14 cellular contexts compared by ENCODE assay signal in genomic region chr2:201275991-201276390, GRCh38. TPM values are rescaled to one million over a fixed set of nuclear protein-coding genes. Genes with fewer than 3 reads are reported as not detected.
DNase-seq lines count a peak whose midpoint lies in the region; ATAC-seq and TF ChIP-seq lines count a peak whose summit lies in the region.
"Had no signal": no experiment of that assay in that cellular context is flagged by ENCODE, and none has a peak within 500 bp of the region (broad histone marks: within the 10 kb centered on the region; RNA-seq: fewer than 3 reads in every experiment).

No MANE protein-coding gene starts in this region.

- DNase-seq in DND-41 (no peak), WTC11 (ENCODE audit: low spot score) (peak; percentile 72), iPS-NIHi11 (ENCODE audit: low spot score) (peak; percentile 66), NCI-H774 (lab: John Stamatoyannopoulos, UW) (no peak), left lobe of liver (ENCODE audit: low spot score) (no peak)
- DNase-seq: activated T-cell treated with anti-CD3 and anti-CD28 coated beads, Interleukin-2, amount 50 U/mL, for 1 hour; NCI-H2081; NCI-H510A; SK-N-SH had no signal

- H3K27ac ChIP-seq in 22Rv1 (no peak overlapping the region), DND-41 (ENCODE audit: low read length) (no peak overlapping the region)
- H3K27ac ChIP-seq: HL-60 had no signal

- H3K79me2 ChIP-seq in DND-41 (ENCODE audit: insufficient read depth, low read length) = peaks cover 25% of the 10 kb centered on the region

- H3K4me1 Mint-ChIP-seq in WTC11 = no peaks in the 10 kb centered on the region
- H3K4me1 Mint-ChIP-seq: mesothelial cell of epicardium had no signal

- no peak overlapping the region for H3K27ac Mint-ChIP-seq in WTC11
- H3K27ac Mint-ChIP-seq: mesothelial cell of epicardium had no signal

- H3K9me3 ChIP-seq in DND-41 (ENCODE audit: insufficient read depth, low read length, severe bottlenecking) = no peaks in the 10 kb centered on the region
- H3K9me3 ChIP-seq: SK-N-SH had no signal

- H3K4me1 ChIP-seq in DND-41 (ENCODE audit: insufficient read depth, low read length) = no peaks in the 10 kb centered on the region

- H3K9me3 Mint-ChIP-seq in WTC11 = no peaks in the 10 kb centered on the region
- H3K9me3 Mint-ChIP-seq: mesothelial cell of epicardium had no signal

- TF ChIP-seq CTCF in 22Rv1 (IDR thresholded peaks at IDR 0.05) (0 out of 2 replicates have a peak, but pooled peaks have one; percentile 9), DND-41 (IDR thresholded peaks at IDR 0.05; ENCODE audit: borderline replicate concordance, extremely low read depth, low read length, poor library complexity, severe bottlenecking) (peak; percentile 32), WTC11 (IDR thresholded peaks at IDR 0.05) (peak; percentile 48; the same call in 1 of the 2 replicates)

- H3K9ac ChIP-seq in DND-41 (ENCODE audit: low read depth, low read length) = no peak overlapping the region
- H3K9ac ChIP-seq: SK-N-SH had no signal

- POLR2A ChIA-PET in WTC11 (lab: Charles Lee) = no interaction called here

- no peak overlapping the region for H3K4me3 Mint-ChIP-seq in WTC11
- H3K4me3 Mint-ChIP-seq: mesothelial cell of epicardium had no signal

- CTCF ChIA-PET in WTC11 (lab: Charles Lee) = interaction anchor here (0.6 to 2.0 kb wide), 12 partner anchors 9 to 200 kb away, joined by 3 to 8 read pairs (median 3); partner anchors contain the start of gene CASP8

- H3K4me2 ChIP-seq in DND-41 (ENCODE audit: insufficient read depth, low read length) = no peak overlapping the region
- H3K4me2 ChIP-seq: SK-N-SH had no signal

- H3K36me3 ChIP-seq in DND-41 (ENCODE audit: insufficient read depth, low read length) = peaks cover 97% of the 10 kb centered on the region

- peaks cover 12% of the 10 kb centered on the region for H4K20me1 ChIP-seq in DND-41 (ENCODE audit: insufficient read depth, low read length)

- no peaks in the 10 kb centered on the region for H3K27me3 ChIP-seq in DND-41 (ENCODE audit: insufficient read depth, low read length, poor library complexity)

- ATAC-seq in DND-41 (ENCODE audit: insufficient read depth, low read depth) (no peak), WTC11 (peak; percentile 100), HG02870 (IDR thresholded peaks at IDR 0.05; ENCODE audit: unreplicated experiment) (no peak), GM21367 (IDR thresholded peaks at IDR 0.05; ENCODE audit: unreplicated experiment) (no peak), left lobe of liver (no peak)

- no peaks in the 10 kb centered on the region for H3K36me3 Mint-ChIP-seq in WTC11

- no peaks in the 10 kb centered on the region for H3K27me3 Mint-ChIP-seq in WTC11 (ENCODE audit: low read depth)

- no peak overlapping the region for H3K4me3 ChIP-seq in DND-41 (ENCODE audit: low read depth in 1 of 2, low read length in 2 of 2)

- H2AFZ ChIP-seq in DND-41 (ENCODE audit: low read depth, low read length) = no peak overlapping the region

TF ChIP-seq in WTC11, 78 proteins besides CTCF, POLR2A, EP300 and RAD21:
- TF ChIP-seq PREB (CRISPR knock-in tag; IDR thresholded peaks at IDR 0.05; ENCODE audit: borderline replicate concordance) = no peak
- TF ChIP-seq E2F1 (CRISPR knock-in tag; IDR thresholded peaks at IDR 0.05) = no peak
- no peak for TF ChIP-seq EMX1 (CRISPR knock-in tag; IDR thresholded peaks at IDR 0.05)
- no peak for TF ChIP-seq JUN (CRISPR knock-in tag; IDR thresholded peaks at IDR 0.05)
- TF ChIP-seq TEAD4 (CRISPR knock-in tag; IDR thresholded peaks at IDR 0.05) = no peak
- no peak for TF ChIP-seq NFYB (CRISPR knock-in tag; conservative IDR thresholded peaks at IDR 0.05; ENCODE audit: low read depth)
- no peak for TF ChIP-seq CREB1 (CRISPR knock-in tag; IDR thresholded peaks at IDR 0.05)
- no peak for TF ChIP-seq NR2C2 (CRISPR knock-in tag; IDR thresholded peaks at IDR 0.05)
- TF ChIP-seq ZNF232 (CRISPR knock-in tag; IDR thresholded peaks at IDR 0.05) = no peak
- no peak for TF ChIP-seq ZNF423 (CRISPR knock-in tag; IDR thresholded peaks at IDR 0.05)
- TF ChIP-seq TP53 (CRISPR knock-in tag; IDR thresholded peaks at IDR 0.05) = no peak
- TF ChIP-seq ATF2 (CRISPR knock-in tag; IDR thresholded peaks at IDR 0.05; ENCODE audit: borderline replicate concordance, low read depth) = no peak
- no peak for TF ChIP-seq IRF1 (CRISPR knock-in tag; IDR thresholded peaks at IDR 0.05)
- TF ChIP-seq ELF4 (CRISPR knock-in tag; IDR thresholded peaks at IDR 0.05; ENCODE audit: low read depth) = no peak
- TF ChIP-seq MAX (CRISPR knock-in tag; IDR thresholded peaks at IDR 0.05) = no peak
- no peak for TF ChIP-seq ZSCAN18 (CRISPR knock-in tag; IDR thresholded peaks at IDR 0.05)
- TF ChIP-seq ZNF416 (CRISPR knock-in tag; IDR thresholded peaks at IDR 0.05) = no peak

RNA-seq across cellular contexts. Expression of gene CASP8, which starts 15.7 kb away (rescaled TPM):
- 3.3 to 4.8 TPM (median 4.4 TPM) in 3 replicates for total RNA-seq in WTC11 (2021)
- 7.6 TPM for total RNA-seq in left lobe of liver

Comparison
In these comparisons a context has a peak if more than half of its experiments do, and no peak if none do; other contexts are left out.
1. DNase-seq: peak in WTC11 (single experiment) and iPS-NIHi11 (single experiment); none in DND-41 (single experiment), NCI-H774 (single experiment) and left lobe of liver (single experiment).
2. Peak in every context shown above with its lines, with median percentiles within 50 percentile points of each other: CTCF ChIP-seq.